30 cellular contexts compared by ENCODE assay signal in genomic region chr5:19568004-19568403, GRCh38.
"Had no signal": no experiment of that assay in that cellular context is flagged by ENCODE, and none has a peak within 500 bp of the region (broad histone marks: within the 10 kb centered on the region; RNA-seq: fewer than 3 reads in every experiment).

No MANE protein-coding gene starts in this region.

- H2AFZ ChIP-seq: neural progenitor cell, parathyroid adenoma had no signal

- H3K4me1 ChIP-seq: neural progenitor cell, parathyroid adenoma, psoas muscle, spleen, thyroid gland, tibial nerve, upper lobe of left lung, vagina had no signal

- H3K4me3 Mint-ChIP-seq: natural killer cell; nephron; neural progenitor cell; stimulated activated memory B cell treated with anti-CD40 and anti-IgM and Interleukin-4, amounts not matched to agents 10 μg/mL and 1 μg/mL and 100 μg/mL, for 72 hours; stimulated activated naive CD8-positive, alpha-beta T cell treated with anti-CD3 and anti-CD28 coated beads, Interleukin-15, amount 100 ng/mL, for 72 hours had no signal

- FAIRE-seq: urothelium cell line had no signal

- H3K79me2 ChIP-seq: parathyroid adenoma had no signal

- H3K36me3 ChIP-seq: neural progenitor cell, ovary, spleen, thoracic aorta, thyroid gland, tibial nerve, upper lobe of left lung, vagina had no signal

- H3K27me3 ChIP-seq: neural progenitor cell, ovary, spleen, thyroid gland, tibial nerve, upper lobe of left lung, vagina had no signal

- H3K36me3 Mint-ChIP-seq: neural progenitor cell; stimulated activated memory B cell treated with anti-CD40 and anti-IgM and Interleukin-4, amounts not matched to agents 10 μg/mL and 1 μg/mL and 100 μg/mL, for 72 hours had no signal

- H3K4me1 Mint-ChIP-seq: natural killer cell; nephron; stimulated activated memory B cell treated with anti-CD40 and anti-IgM and Interleukin-4, amounts not matched to agents 10 μg/mL and 1 μg/mL and 100 μg/mL, for 72 hours; stimulated activated naive CD8-positive, alpha-beta T cell treated with anti-CD3 and anti-CD28 coated beads, Interleukin-15, amount 100 ng/mL, for 72 hours had no signal

- H3K4me3 ChIP-seq: neural progenitor cell, ovary, psoas muscle, skin epidermis, smooth muscle cell, spleen, thoracic aorta, thyroid gland, tibial nerve, upper lobe of left lung, vagina had no signal

- H3K9me3 ChIP-seq: ovary, psoas muscle, thoracic aorta, thyroid gland, tibial nerve, upper lobe of left lung, vagina had no signal

- ATAC-seq: natural killer cell; psoas muscle; right cardiac atrium; sciatic nerve; stimulated activated memory B cell treated with anti-CD40 and anti-IgM and Interleukin-4, amounts not matched to agents 10 μg/mL and 1 μg/mL and 100 μg/mL, for 72 hours; stimulated activated naive CD8-positive, alpha-beta T cell treated with anti-CD3 and anti-CD28 coated beads, Interleukin-15, amount 100 ng/mL, for 72 hours; stimulated activated naive CD8-positive, alpha-beta T cell treated with anti-CD3 and anti-CD28 coated beads, Interleukin-15, Interleukin-2, amounts not matched to agents 100 U/mL and 50 U/mL, for 24 hours had no signal

- H3K27me3 Mint-ChIP-seq: progenitor cell of endocrine pancreas; stimulated activated memory B cell treated with anti-CD40 and anti-IgM and Interleukin-4, amounts not matched to agents 10 μg/mL and 1 μg/mL and 100 μg/mL, for 72 hours; stimulated activated naive CD8-positive, alpha-beta T cell treated with anti-CD3 and anti-CD28 coated beads, Interleukin-15, amount 100 ng/mL, for 72 hours had no signal

- H3K9ac ChIP-seq: neural progenitor cell, parathyroid adenoma had no signal

- H3K4me2 ChIP-seq: neural progenitor cell, smooth muscle cell had no signal

- DNase-seq: natural killer cell; occipital lobe; ovary; posterior cingulate gyrus; psoas muscle; right cardiac atrium; spleen; stimulated activated CD4-positive, alpha-beta T cell treated with anti-CD3 and anti-CD28 coated beads, Interleukin-12 subunit alpha, Interleukin-12 subunit beta, amount 100 ng/mL, for 4 hours; stimulated activated CD4-positive, alpha-beta T cell treated with anti-CD3 and anti-CD28 coated beads, Interleukin-1b, Interleukin-23, amount 100 ng/mL, for 48 hours; stimulated activated CD4-positive, alpha-beta T cell treated with anti-CD3 and anti-CD28 coated beads, Interleukin-4, amount 100 ng/mL, for 1 hour; stimulated activated CD4-positive, alpha-beta T cell treated with anti-CD3 and anti-CD28 coated beads, Interleukin-4, amount 100 ng/mL, for 4 hours; stimulated activated CD8-positive, alpha-beta memory T cell treated with anti-CD3 and anti-CD28 coated beads, Interleukin-4, amount 100 ng/mL, for 48 hours; stimulated activated naive CD4-positive, alpha-beta T cell; stimulated activated naive CD8-positive, alpha-beta T cell treated with anti-CD3 and anti-CD28 coated beads, Interleukin-15, amount 100 ng/mL, for 72 hours; stimulated activated naive CD8-positive, alpha-beta T cell treated with anti-CD3 and anti-CD28 coated beads, Interleukin-15, Interleukin-2, amounts not matched to agents 100 U/mL and 50 U/mL, for 24 hours; thyroid gland; trophoblast cell; upper lobe of left lung had no signal

- H3K9me3 Mint-ChIP-seq: nephron, neural progenitor cell had no signal

- H3K27ac Mint-ChIP-seq: natural killer cell; nephron; neural progenitor cell; progenitor cell of endocrine pancreas; stimulated activated memory B cell treated with anti-CD40 and anti-IgM and Interleukin-4, amounts not matched to agents 10 μg/mL and 1 μg/mL and 100 μg/mL, for 72 hours; stimulated activated naive CD8-positive, alpha-beta T cell treated with anti-CD3 and anti-CD28 coated beads, Interleukin-15, amount 100 ng/mL, for 72 hours had no signal

- H3K27ac ChIP-seq: neural progenitor cell, ovary, parathyroid adenoma, psoas muscle, skin epidermis, spleen, thoracic aorta, thyroid gland, tibial nerve, upper lobe of left lung, vagina had no signal
